In the genomic region with DNA sequence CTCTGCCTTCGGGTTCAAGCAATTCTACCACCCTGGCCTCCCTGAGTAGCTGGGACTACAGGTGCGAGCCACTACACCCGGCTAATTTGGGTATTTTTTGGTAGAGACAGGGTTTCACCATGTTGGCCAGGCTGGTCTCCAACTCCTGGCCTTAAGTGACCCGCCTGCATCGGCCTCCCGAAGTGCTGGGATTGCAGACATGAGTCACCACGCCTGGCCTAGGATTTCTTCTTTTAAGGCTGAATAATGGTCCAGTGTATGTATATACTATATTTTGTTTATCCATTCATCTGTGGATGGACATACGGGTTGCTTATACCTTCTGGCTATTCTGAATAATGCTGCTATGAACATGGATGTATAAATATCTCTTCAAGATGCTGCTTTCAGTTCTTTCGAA, we compare ENCODE assay signal across 23 cellular contexts. TPM values are rescaled to one million over a fixed set of nuclear protein-coding genes. Genes with fewer than 3 reads are reported as not detected.
"Had no signal": no experiment of that assay in that cellular context is flagged by ENCODE, and none has a peak within 500 bp of the region (broad histone marks: within the 10 kb centered on the region; RNA-seq: fewer than 3 reads in every experiment).

No MANE protein-coding gene starts in this region.

- ATAC-seq: Panc1, PC-3, SK-N-SH treated with all-trans-retinoic acid at 6 μM for 48 hours had no signal

- H3K27ac ChIP-seq: HL-60, RWPE1, SJCRH30 had no signal

- DNase-seq: KBM-7, MV-4-11, NCI-H1048, NCI-H1105, NCI-H1417, NCI-H1436 treated with DMSO at 0.1 percent for 48 hours, NCI-H1694, NCI-H187 treated with DMSO at 0.1 percent for 48 hours, NCI-H2029 treated with DMSO at 0.1 percent for 48 hours, NCI-H2107, NCI-H2227 treated with DMSO at 0.1 percent for 48 hours, NCI-H524, NCI-H526 treated with DMSO at 0.1 percent for 48 hours, NCI-H748 treated with DMSO at 0.1 percent for 48 hours, PC-3, SHP77 treated with DMSO at 0.1 percent for 48 hours, SJCRH30 had no signal

- H3K9me3 ChIP-seq: SJCRH30 had no signal

- H3K4me3 ChIP-seq: SJCRH30 had no signal

- H3K27me3 ChIP-seq: SJCRH30 had no signal

- H3K4me1 ChIP-seq: SJCRH30 had no signal

RNA-seq across cellular contexts. Expression of gene CAGE1, which starts 17.2 kb away (rescaled TPM):
- total RNA-seq: LHCN-M2, NCI-H460 had no signal
